In the genomic region with DNA sequence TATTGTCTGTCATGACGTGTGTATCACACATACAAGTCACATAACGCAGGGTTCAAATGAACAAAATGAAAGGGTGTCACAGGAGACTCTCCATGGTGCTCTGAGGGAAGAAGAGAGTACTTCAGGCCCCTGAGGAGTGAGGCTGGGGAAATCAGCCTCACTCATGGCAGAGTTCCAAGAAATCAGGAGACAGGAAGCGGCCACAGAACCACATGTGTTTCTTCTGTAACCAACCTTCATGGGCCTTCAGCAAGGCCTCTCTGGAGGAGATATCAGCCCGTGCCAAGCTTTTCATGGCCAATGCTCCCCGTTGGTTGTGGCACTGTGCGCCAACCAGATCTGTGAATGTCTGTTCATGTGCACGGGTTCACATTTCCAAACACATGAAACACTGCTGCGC, we compare ENCODE assay signal across 11 cellular contexts.
DNase-seq lines count a peak whose midpoint lies in the region; ATAC-seq and TF ChIP-seq lines count a peak whose summit lies in the region.
"Had no signal": no experiment of that assay in that cellular context is flagged by ENCODE, and none has a peak within 500 bp of the region (broad histone marks: within the 10 kb centered on the region; RNA-seq: fewer than 3 reads in every experiment).

No MANE protein-coding gene starts in this region.

- no peaks in the 10 kb centered on the region for H3K27me3 Mint-ChIP-seq in activated CD4-positive, alpha-beta T cell treated with anti-CD3 and anti-CD28 coated beads for 36 hours
- peaks cover 16% of the 10 kb centered on the region for H3K27me3 Mint-ChIP-seq in stimulated activated memory B cell treated with anti-CD40 and anti-IgM and Interleukin-4, amounts not matched to agents 10 μg/mL and 1 μg/mL and 100 μg/mL, for 72 hours

- CTCF ChIA-PET in activated CD4-positive, alpha-beta T cell treated with anti-CD3 and anti-CD28 coated beads for 36 hours (lab: Charles Lee) = no interaction called here

- TF ChIP-seq POLR2A in sigmoid colon (IDR thresholded peaks at IDR 0.05) = no peak

- TF ChIP-seq EP300 in sigmoid colon (IDR thresholded peaks at IDR 0.05) = no peak

- H3K36me3 Mint-ChIP-seq in activated CD4-positive, alpha-beta T cell treated with anti-CD3 and anti-CD28 coated beads for 36 hours (ENCODE audit: low read depth) = peaks cover 2% of the 10 kb centered on the region
- H3K36me3 Mint-ChIP-seq in stimulated activated memory B cell treated with anti-CD40 and anti-IgM and Interleukin-4, amounts not matched to agents 10 μg/mL and 1 μg/mL and 100 μg/mL, for 72 hours = no peaks in the 10 kb centered on the region

- no peak for TF ChIP-seq CTCF in sigmoid colon (IDR thresholded peaks at IDR 0.05)

- H3K4me3 ChIP-seq in sigmoid colon = no peak overlapping the region
- H3K4me3 ChIP-seq: pancreas had no signal

- H3K27ac Mint-ChIP-seq in activated CD4-positive, alpha-beta T cell treated with anti-CD3 and anti-CD28 coated beads for 36 hours = no peak overlapping the region
- no peak overlapping the region for H3K27ac Mint-ChIP-seq in stimulated activated memory B cell treated with anti-CD40 and anti-IgM and Interleukin-4, amounts not matched to agents 10 μg/mL and 1 μg/mL and 100 μg/mL, for 72 hours

- POLR2A ChIA-PET in activated CD4-positive, alpha-beta T cell treated with anti-CD3 and anti-CD28 coated beads for 36 hours (lab: Charles Lee) = no interaction called here

- H3K4me1 ChIP-seq in sigmoid colon = no peaks in the 10 kb centered on the region
- H3K4me1 ChIP-seq: pancreas had no signal

- H3K9me3 Mint-ChIP-seq in activated CD4-positive, alpha-beta T cell treated with anti-CD3 and anti-CD28 coated beads for 36 hours (ENCODE audit: low read depth) = peaks cover 19% of the 10 kb centered on the region
- peaks cover 8% of the 10 kb centered on the region for H3K9me3 Mint-ChIP-seq in stimulated activated memory B cell treated with anti-CD40 and anti-IgM and Interleukin-4, amounts not matched to agents 10 μg/mL and 1 μg/mL and 100 μg/mL, for 72 hours

- WGBS in sigmoid colon, 2 donors = 52 to 84% methylated on average over 8 of the region's 8 CpGs

- peak; percentile 34 for DNase-seq in activated CD4-positive, alpha-beta T cell treated with anti-CD3 and anti-CD28 coated beads for 36 hours
- DNase-seq in activated CD4-positive, alpha-beta T cell treated with anti-CD3 and anti-CD28 coated beads for 48 hours = no peak
- DNase-seq in NAMALWA (ENCODE audit: low spot score) (peak; percentile 14), astrocyte of the hippocampus (ENCODE audit: low read depth, low spot score) (peak; percentile 50), pons (ENCODE audit: low spot score) (peak; percentile 20), sigmoid colon (no peak)
- DNase-seq in stimulated activated CD4-positive, alpha-beta T cell treated with anti-CD3 and anti-CD28 coated beads, Interleukin-4, amount 100 ng/mL, for 4 hours = no peak
- DNase-seq: pancreas; stimulated activated CD8-positive, alpha-beta memory T cell treated with anti-CD3 and anti-CD28 coated beads, Interleukin-4, amount 100 ng/mL, for 48 hours had no signal

- ATAC-seq in activated CD4-positive, alpha-beta T cell treated with anti-CD3 and anti-CD28 coated beads for 36 hours = peak; percentile 60
- no peak for ATAC-seq in stimulated activated memory B cell treated with anti-CD40 and anti-IgM and Interleukin-4, amounts not matched to agents 10 μg/mL and 1 μg/mL and 100 μg/mL, for 72 hours
- ATAC-seq: Panc1 had no signal

- no peaks in the 10 kb centered on the region for H3K27me3 ChIP-seq in sigmoid colon
- H3K27me3 ChIP-seq: pancreas had no signal

- peaks cover 15% of the 10 kb centered on the region for H3K4me1 Mint-ChIP-seq in activated CD4-positive, alpha-beta T cell treated with anti-CD3 and anti-CD28 coated beads for 36 hours
- no peaks in the 10 kb centered on the region for H3K4me1 Mint-ChIP-seq in stimulated activated memory B cell treated with anti-CD40 and anti-IgM and Interleukin-4, amounts not matched to agents 10 μg/mL and 1 μg/mL and 100 μg/mL, for 72 hours

- no peak overlapping the region for H3K4me3 Mint-ChIP-seq in activated CD4-positive, alpha-beta T cell treated with anti-CD3 and anti-CD28 coated beads for 36 hours
- H3K4me3 Mint-ChIP-seq in stimulated activated memory B cell treated with anti-CD40 and anti-IgM and Interleukin-4, amounts not matched to agents 10 μg/mL and 1 μg/mL and 100 μg/mL, for 72 hours = no peak overlapping the region

- H3K27ac ChIP-seq in sigmoid colon = no peak overlapping the region
- H3K27ac ChIP-seq: pancreas had no signal

- no peaks in the 10 kb centered on the region for H3K36me3 ChIP-seq in sigmoid colon
- H3K36me3 ChIP-seq: pancreas had no signal

- peaks cover 0 to 9% (median 5%) of the 10 kb centered on the region in 4 donors for H3K9me3 ChIP-seq in sigmoid colon
- H3K9me3 ChIP-seq: pancreas had no signal

- intact Hi-C loops in activated CD4-positive, alpha-beta T cell treated with anti-CD3 and anti-CD28 coated beads for 36 hours (cut with DNase I, micrococcal nuclease) = no loop called here
- intact Hi-C loops in sigmoid colon (cut with DNase I) = no loop called here

Comparison
In these comparisons a context has a peak if more than half of its experiments do, and no peak if none do; other contexts are left out.
1. DNase-seq: peak in activated CD4-positive, alpha-beta T cell treated with anti-CD3 and anti-CD28 coated beads for 36 hours (single experiment), NAMALWA (single experiment), astrocyte of the hippocampus (single experiment) and pons (single experiment); none in activated CD4-positive, alpha-beta T cell treated with anti-CD3 and anti-CD28 coated beads for 48 hours (single experiment), stimulated activated CD4-positive, alpha-beta T cell treated with anti-CD3 and anti-CD28 coated beads, Interleukin-4, amount 100 ng/mL, for 4 hours (0 of 2) and sigmoid colon (single experiment).